Comparison of ENCODE assay signal across 28 cellular contexts in the genomic region with DNA sequence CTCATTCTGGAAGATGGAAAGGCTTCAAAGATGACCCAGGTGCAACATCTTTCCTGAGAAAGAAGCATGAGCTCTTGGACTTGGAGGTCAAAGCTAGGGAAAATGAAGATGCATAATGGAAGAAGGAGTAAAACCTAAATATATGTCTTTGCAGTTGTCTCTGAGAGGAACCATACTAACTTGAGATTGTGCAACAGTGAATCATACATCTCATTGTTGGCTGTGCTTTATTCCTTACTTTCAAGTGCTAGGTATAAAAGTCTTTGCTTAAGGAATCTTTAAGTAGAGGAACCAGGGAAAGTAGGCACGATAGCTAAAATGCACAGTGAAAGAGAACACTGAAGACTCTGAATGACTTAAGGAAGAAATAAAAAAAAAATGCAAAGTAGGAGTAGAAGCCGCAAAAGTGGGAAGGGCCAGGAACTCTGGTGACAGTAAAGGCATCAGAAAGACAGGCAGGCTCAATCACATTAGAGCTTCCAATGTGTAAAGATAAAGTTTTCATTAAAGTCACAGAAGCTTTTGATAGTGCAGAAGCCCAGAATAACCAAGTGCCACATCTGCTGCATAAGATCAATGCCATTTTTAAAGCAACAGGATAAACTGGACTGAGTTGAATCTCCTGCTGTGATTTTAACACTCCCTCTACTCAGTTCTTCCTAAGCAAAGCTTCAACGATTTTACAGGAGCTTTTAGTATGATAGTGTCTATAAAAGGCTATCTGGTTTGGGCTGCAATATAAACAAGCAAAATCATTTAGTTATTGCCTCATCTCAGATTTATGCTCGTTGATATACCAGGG.
DNase-seq lines count a peak whose midpoint lies in the region; ATAC-seq, FAIRE-seq and TF ChIP-seq lines count a peak whose summit lies in the region.
"Had no signal": no experiment of that assay in that cellular context is flagged by ENCODE, and none has a peak within 500 bp of the region (broad histone marks: within the 10 kb centered on the region; RNA-seq: fewer than 3 reads in every experiment).

No MANE protein-coding gene starts in this region.

- H3K27me3 Mint-ChIP-seq in CD8-positive, alpha-beta T cell (ENCODE audit: low read depth), result no peaks in the 10 kb centered on the region
- H3K27me3 Mint-ChIP-seq: activated CD8-positive, alpha-beta T cell treated with anti-CD3 and anti-CD28 coated beads for 36 hours; activated naive CD4-positive, alpha-beta T cell treated with anti-CD3 and anti-CD28 coated beads, Interleukin-2, amount 10 ng/mL, durations not matched to agents 7 days and 5 days; B cell; CD4-positive, alpha-beta memory T cell had no signal

- POLR2A ChIA-PET in HEK293T (lab: Yijun Ruan, JAX), result no interaction called here
- POLR2A ChIA-PET in CD8-positive, alpha-beta T cell (lab: Charles Lee), result no interaction called here

- no peak overlapping the region for H3K23ac ChIP-seq in mesenchymal stem cell (ENCODE audit: low read length in 2 of 2)

- H4K91ac ChIP-seq in mesenchymal stem cell (ENCODE audit: low read length), result no peak overlapping the region

- in situ Hi-C loops in G401 (cut with HindIII; ENCODE audit: low sequenced_read_pairs), result no loop called here

- H2BK120ac ChIP-seq in mesenchymal stem cell (ENCODE audit: low read depth, low read length), result no peak overlapping the region

- no peaks in the 10 kb centered on the region for H3K4me1 Mint-ChIP-seq in CD8-positive, alpha-beta T cell (ENCODE audit: low read depth)
- H3K4me1 Mint-ChIP-seq: activated naive CD4-positive, alpha-beta T cell treated with anti-CD3 and anti-CD28 coated beads, Interleukin-2, amount 10 ng/mL, durations not matched to agents 7 days and 5 days; B cell; CD4-positive, alpha-beta memory T cell had no signal

- no peaks in the 10 kb centered on the region for H3K36me3 ChIP-seq in bronchial epithelial cell (ENCODE audit: control insufficient read depth, insufficient read depth, low read length)
- H3K36me3 ChIP-seq in mesenchymal stem cell (ENCODE audit: control insufficient read depth in 1 of 2, insufficient read depth in 2 of 2, low read depth in 1 of 2, low read length in 2 of 2), result no peaks in the 10 kb centered on the region
- H3K36me3 ChIP-seq in CD8-positive, alpha-beta T cell (ENCODE audit: insufficient read depth, low read length), result no peaks in the 10 kb centered on the region
- H3K36me3 ChIP-seq: left lung, neutrophil had no signal

- H3K4me3 Mint-ChIP-seq in CD8-positive, alpha-beta T cell, result no peak overlapping the region
- H3K4me3 Mint-ChIP-seq: activated CD8-positive, alpha-beta T cell treated with anti-CD3 and anti-CD28 coated beads for 36 hours; activated naive CD4-positive, alpha-beta T cell treated with anti-CD3 and anti-CD28 coated beads, Interleukin-2, amount 10 ng/mL, durations not matched to agents 7 days and 5 days; B cell; T-helper 2 cell treated with Interferon-gamma antibody and Interleukin-4, amounts not matched to agents 5 μg/mL and 100 μg/mL, for 36 hours had no signal

- H3K4me3 ChIP-seq in bronchial epithelial cell (ENCODE audit: low read depth, low read length) (no peak overlapping the region), mesenchymal stem cell (ENCODE audit: insufficient read depth in 1 of 2, low read depth in 1 of 2, low read length in 2 of 2) (no peak overlapping the region)
- no peak overlapping the region for H3K4me3 ChIP-seq in CD8-positive, alpha-beta T cell (ENCODE audit: low read depth, low read length)
- H3K4me3 ChIP-seq: left lung, psoas muscle had no signal

- no peak for ATAC-seq in CD8-positive, alpha-beta T cell
- ATAC-seq: activated CD8-positive, alpha-beta T cell treated with anti-CD3 and anti-CD28 coated beads for 36 hours; foreskin keratinocyte; HCT116; left lung; psoas muscle had no signal

- no peak overlapping the region for H4K8ac ChIP-seq in mesenchymal stem cell (ENCODE audit: low read length)

- WGBS in mesenchymal stem cell, result 95% methylated on average over 2 of the region's 4 CpGs

- H3K36me3 Mint-ChIP-seq in CD8-positive, alpha-beta T cell, result no peaks in the 10 kb centered on the region
- H3K36me3 Mint-ChIP-seq: activated naive CD4-positive, alpha-beta T cell treated with anti-CD3 and anti-CD28 coated beads, Interleukin-2, amount 10 ng/mL, durations not matched to agents 7 days and 5 days; CD4-positive, alpha-beta memory T cell had no signal

- H2BK5ac ChIP-seq in mesenchymal stem cell (ENCODE audit: low read depth, low read length, poor library complexity, severe bottlenecking), result no peak overlapping the region

- no peak overlapping the region for H3K27ac ChIP-seq in mesenchymal stem cell (ENCODE audit: low read length, poor library complexity, severe bottlenecking)
- no peak overlapping the region for H3K27ac ChIP-seq in CD8-positive, alpha-beta T cell (ENCODE audit: low read depth, low read length)
- H3K27ac ChIP-seq: foreskin keratinocyte, left lung, neutrophil, psoas muscle had no signal

- H3K4ac ChIP-seq in mesenchymal stem cell (ENCODE audit: low read depth in 1 of 2, low read length in 2 of 2), result no peak overlapping the region

- H3K14ac ChIP-seq in mesenchymal stem cell (ENCODE audit: low read length in 2 of 2), result no peak overlapping the region

- H3K79me1 ChIP-seq in mesenchymal stem cell (replicated peaks; ENCODE audit: low read length, poor library complexity, severe bottlenecking), result no peaks in the 10 kb centered on the region

- no peaks in the 10 kb centered on the region for H3K4me1 ChIP-seq in mesenchymal stem cell (ENCODE audit: control insufficient read depth, insufficient read depth, low read depth, low read length)
- H3K4me1 ChIP-seq in CD8-positive, alpha-beta T cell (ENCODE audit: insufficient read depth, low read length), result no peaks in the 10 kb centered on the region
- H3K4me1 ChIP-seq: foreskin keratinocyte, left lung, psoas muscle had no signal

- CTCF ChIA-PET in HEK293T (lab: Yijun Ruan, JAX), result interaction anchor here (0.7 kb wide), 1 partner anchor 129 kb away, joined by 5 read pairs; no protein-coding TSS in a partner anchor
- CTCF ChIA-PET in CD8-positive, alpha-beta T cell (lab: Charles Lee), result no interaction called here

- no peaks in the 10 kb centered on the region for H3K9me3 ChIP-seq in mesenchymal stem cell (ENCODE audit: control insufficient read depth, low read length)
- H3K9me3 ChIP-seq in CD8-positive, alpha-beta T cell (ENCODE audit: low read length), result no peaks in the 10 kb centered on the region
- H3K9me3 ChIP-seq: left lung, neutrophil, psoas muscle had no signal

- H2BK12ac ChIP-seq in mesenchymal stem cell (ENCODE audit: low read length in 2 of 2), result no peak overlapping the region

- no peak overlapping the region for H3K27ac Mint-ChIP-seq in CD8-positive, alpha-beta T cell
- H3K27ac Mint-ChIP-seq: activated CD8-positive, alpha-beta T cell treated with anti-CD3 and anti-CD28 coated beads for 36 hours; activated naive CD4-positive, alpha-beta T cell treated with anti-CD3 and anti-CD28 coated beads, Interleukin-2, amount 10 ng/mL, durations not matched to agents 7 days and 5 days; B cell; CD4-positive, alpha-beta memory T cell; T-helper 2 cell treated with Interferon-gamma antibody and Interleukin-4, amounts not matched to agents 5 μg/mL and 100 μg/mL, for 36 hours had no signal

- intact Hi-C loops in CD8-positive, alpha-beta T cell (cut with DNase I, micrococcal nuclease), result no loop called here

- H3K9ac ChIP-seq in mesenchymal stem cell (ENCODE audit: low read length), result no peak overlapping the region

- no peak overlapping the region for H2AFZ ChIP-seq in mesenchymal stem cell (ENCODE audit: low read depth, low read length)

- no peak overlapping the region for H3K4me2 ChIP-seq in mesenchymal stem cell (ENCODE audit: low read length, poor library complexity, severe bottlenecking)

- no peak for FAIRE-seq in bronchial epithelial cell (lab: Jason Lieb, UNC)
- FAIRE-seq: GM12891 had no signal

- no peak overlapping the region for H2BK15ac ChIP-seq in mesenchymal stem cell (ENCODE audit: low read depth, poor library complexity, severe bottlenecking)

- TF ChIP-seq CTCF in bronchial epithelial cell (IDR thresholded peaks at IDR 0.05; ENCODE audit: insufficient read depth, low read length, severe bottlenecking), result no peak
- no peak for TF ChIP-seq CTCF in CD8-positive, alpha-beta T cell (IDR thresholded peaks at IDR 0.05)

- H3K27me3 ChIP-seq in bronchial epithelial cell (ENCODE audit: control insufficient read depth, insufficient read depth, low read length) (no peaks in the 10 kb centered on the region), mesenchymal stem cell (ENCODE audit: control insufficient read depth in 1 of 2, insufficient read depth in 1 of 2, low read length in 2 of 2) (no peaks in the 10 kb centered on the region)
- no peaks in the 10 kb centered on the region for H3K27me3 ChIP-seq in CD8-positive, alpha-beta T cell (ENCODE audit: insufficient read depth, low read length)
- H3K27me3 ChIP-seq: foreskin keratinocyte, left lung, neutrophil had no signal

- H2AK5ac ChIP-seq in mesenchymal stem cell (ENCODE audit: low read length, severe bottlenecking), result no peak overlapping the region

- DNase-seq in HEK293T (ENCODE audit: extremely low spot score), result peak; percentile 20
- DNase-seq in NCI-H226, result peak; percentile 16
- DNase-seq in bronchial epithelial cell (ENCODE audit: low read depth), result peak; percentile 52
- DNase-seq in mesenchymal stem cell, result peak; percentile 21
- DNase-seq in CD8-positive, alpha-beta T cell, result no peak
- no peak for DNase-seq in HUDEP-2 (lab: John Stamatoyannopoulos, UW; ENCODE audit: unreplicated experiment in 76 of 76)
- no peak for DNase-seq in G401 (ENCODE audit: low spot score)
- DNase-seq in amniotic stem cell (lab: John Stamatoyannopoulos, UW), result no peak
- DNase-seq: ACHN; activated CD4-positive, CD25-positive, alpha-beta regulatory T cell treated with anti-CD3 and anti-CD28 coated beads, Interleukin-2, amount 50 U/mL, for 72 hours; activated CD8-positive, alpha-beta T cell treated with anti-CD3 and anti-CD28 coated beads for 36 hours; activated naive CD4-positive, alpha-beta T cell treated with anti-CD3 and anti-CD28 coated beads, Interleukin-2, amount 10 ng/mL, durations not matched to agents 7 days and 5 days; amygdala; CD4-positive, alpha-beta memory T cell; effector CD4-positive, alpha-beta T cell; head of caudate nucleus; islet precursor cell; left lung; NCI-H2081; psoas muscle; stimulated activated CD4-positive, alpha-beta T cell treated with anti-CD3 and anti-CD28 coated beads, Interleukin-4, amount 100 ng/mL, for 24 hours; trophoblast cell had no signal

- H3K9me3 Mint-ChIP-seq in CD8-positive, alpha-beta T cell, result peaks cover 1% of the 10 kb centered on the region
- H3K9me3 Mint-ChIP-seq: activated CD8-positive, alpha-beta T cell treated with anti-CD3 and anti-CD28 coated beads for 36 hours had no signal

- H3K18ac ChIP-seq in mesenchymal stem cell (ENCODE audit: low read depth in 1 of 2, low read length in 2 of 2), result no peak overlapping the region

Comparison
In these comparisons a context has a peak if more than half of its experiments do, and no peak if none do; other contexts are left out.
1. DNase-seq: peak in HEK293T (single experiment), NCI-H226 (single experiment), bronchial epithelial cell (single experiment) and mesenchymal stem cell (single experiment); none in CD8-positive, alpha-beta T cell (0 of 7), HUDEP-2 (0 of 76), G401 (single experiment) and amniotic stem cell (single experiment).